ENCODE assay signal across 35 cellular contexts in the genomic region with DNA sequence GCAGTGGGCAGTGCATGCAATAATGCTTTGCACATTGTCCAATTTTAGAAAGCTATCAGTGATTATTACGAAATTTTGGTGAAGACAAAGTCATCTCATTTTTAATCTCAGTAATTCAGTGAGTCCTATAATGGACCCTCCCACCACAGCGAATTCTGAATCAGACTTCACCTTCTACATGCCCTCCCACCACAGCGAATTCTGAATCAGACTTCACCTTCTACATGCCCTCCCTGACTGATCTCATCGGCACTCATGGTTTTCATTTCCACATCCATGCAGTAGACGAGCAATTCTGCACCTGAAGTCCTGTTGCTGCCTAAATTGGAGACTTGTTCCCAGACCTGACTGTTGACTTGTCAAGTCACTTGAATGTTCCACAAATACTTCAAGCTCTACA.
"Had no signal": no experiment of that assay in that cellular context is flagged by ENCODE, and none has a peak within 500 bp of the region (broad histone marks: within the 10 kb centered on the region; RNA-seq: fewer than 3 reads in every experiment).

No MANE protein-coding gene starts in this region.

- H3K9ac ChIP-seq: KMS-11 had no signal

- H3K4me3 ChIP-seq: MG63 had no signal

- DNase-seq: Karpas-422, Kasumi-1, MG63, MM.1S, MV-4-11, NCI-H1048, NCI-H1092, NCI-H1092 treated with DMSO at 0.1 percent for 48 hours, NCI-H1105, NCI-H1105 treated with DMSO at 0.1 percent for 48 hours, NCI-H1417, NCI-H1417 treated with DMSO at 0.1 percent for 48 hours, NCI-H1436, NCI-H1436 treated with DMSO at 0.1 percent for 48 hours, NCI-H146, NCI-H1694, NCI-H1694 treated with DMSO at 0.1 percent for 48 hours, NCI-H187, NCI-H187 treated with DMSO at 0.1 percent for 48 hours, NCI-H1930, NCI-H2029, NCI-H2029 treated with DMSO at 0.1 percent for 48 hours, NCI-H2081, NCI-H2081 treated with DMSO at 0.1 percent for 48 hours, NCI-H2107, NCI-H2171, NCI-H2171 treated with DMSO at 0.1 percent for 48 hours, NCI-H2227 treated with DMSO at 0.1 percent for 48 hours, NCI-H226, NCI-H345, NCI-H446, NCI-H446 treated with DMSO at 0.1 percent for 48 hours, NCI-H510A, NCI-H510A treated with DMSO at 0.1 percent for 48 hours had no signal

- H3K27me3 ChIP-seq: MG63 had no signal

- H3K4me2 ChIP-seq: KMS-11 had no signal

- H3K36me3 ChIP-seq: MG63 had no signal

- H3K27ac ChIP-seq: KMS-11 had no signal

- H3K9me3 ChIP-seq: MG63 had no signal
